8 cellular contexts compared by ENCODE assay signal in genomic region chr18:24397131-24397693, GRCh38. TPM values are rescaled to one million over a fixed set of nuclear protein-coding genes. Genes with fewer than 3 reads are reported as not detected.
DNase-seq lines count a peak whose midpoint lies in the region; ATAC-seq and TF ChIP-seq lines count a peak whose summit lies in the region.

No MANE protein-coding gene starts in this region.

- intact Hi-C loops in activated naive CD4-positive, alpha-beta T cell treated with anti-CD3 and anti-CD28 coated beads for 36 hours (cut with micrococcal nuclease) = loop anchor here (1.0 to 10.0 kb wide), 6 partner anchors 29 to 958 kb away; partner anchors contain the start of genes IMPACT, RMC1 and ZNF521
- intact Hi-C loops in tibial artery (cut with DNase I; ENCODE audit: low total_unique reads) = no loop called here

- H3K36me3 ChIP-seq in NT2/D1 (ENCODE audit: insufficient read depth, insufficient read length, low read length) (no peaks in the 10 kb centered on the region), tibial artery (no peaks in the 10 kb centered on the region)

- no peak for TF ChIP-seq CTCF in foreskin keratinocyte (conservative IDR thresholded peaks at IDR 0.05)
- TF ChIP-seq CTCF in tibial artery (IDR thresholded peaks at IDR 0.05) = no peak
- no peak for TF ChIP-seq CTCF in GM20000 (IDR thresholded peaks at IDR 0.05; ENCODE audit: extremely low read depth, missing control alignments)

- H3K27ac ChIP-seq in foreskin keratinocyte (peak overlapping the region; percentile 41), tibial artery (peak overlapping the region; percentile 86)

- peak overlapping the region; percentile 90 for H3K9ac ChIP-seq in NT2/D1 (ENCODE audit: insufficient read length, low read depth)

- no peak overlapping the region for H3K27ac Mint-ChIP-seq in activated naive CD4-positive, alpha-beta T cell treated with anti-CD3 and anti-CD28 coated beads for 36 hours
- no peak overlapping the region for H3K27ac Mint-ChIP-seq in natural killer cell treated with Interleukin-12 subunit alpha and Interleukin-12 subunit beta and Interleukin-15 and Interleukin-18, amount 100 ng/mL, for 72 hours

- no peaks in the 10 kb centered on the region for H3K4me1 ChIP-seq in NT2/D1 (ENCODE audit: insufficient read depth, insufficient read length)
- peaks cover 8% of the 10 kb centered on the region for H3K4me1 ChIP-seq in foreskin keratinocyte
- H3K4me1 ChIP-seq in tibial artery = peaks cover 0 to 23% (median 6%) of the 10 kb centered on the region in 4 donors

- peaks cover 14% of the 10 kb centered on the region for H3K27me3 Mint-ChIP-seq in activated naive CD4-positive, alpha-beta T cell treated with anti-CD3 and anti-CD28 coated beads for 36 hours (ENCODE audit: low read depth)
- peaks cover 3 to 12% of the 10 kb centered on the region in 2 donors for H3K27me3 Mint-ChIP-seq in natural killer cell treated with Interleukin-12 subunit alpha and Interleukin-12 subunit beta and Interleukin-15 and Interleukin-18, amount 100 ng/mL, for 72 hours

- H3K36me3 Mint-ChIP-seq in activated naive CD4-positive, alpha-beta T cell treated with anti-CD3 and anti-CD28 coated beads for 36 hours (ENCODE audit: low read depth) = no peaks in the 10 kb centered on the region
- H3K36me3 Mint-ChIP-seq in natural killer cell treated with Interleukin-12 subunit alpha and Interleukin-12 subunit beta and Interleukin-15 and Interleukin-18, amount 100 ng/mL, for 72 hours = no peaks in the 10 kb centered on the region

- H3K27me3 ChIP-seq in NT2/D1 (ENCODE audit: insufficient read depth, insufficient read length) (no peaks in the 10 kb centered on the region), foreskin keratinocyte (no peaks in the 10 kb centered on the region), tibial artery (no peaks in the 10 kb centered on the region)

- CTCF ChIA-PET in activated naive CD4-positive, alpha-beta T cell treated with anti-CD3 and anti-CD28 coated beads for 36 hours (lab: Charles Lee) = interaction anchor here (1.1 to 2.2 kb wide), 6 partner anchors 27 to 91 kb away, joined by 3 to 9 read pairs (median 4); no protein-coding TSS in a partner anchor

- peaks cover 18% of the 10 kb centered on the region for H3K4me1 Mint-ChIP-seq in activated naive CD4-positive, alpha-beta T cell treated with anti-CD3 and anti-CD28 coated beads for 36 hours (ENCODE audit: low read depth)
- peaks cover 9 to 10% of the 10 kb centered on the region in 2 donors for H3K4me1 Mint-ChIP-seq in natural killer cell treated with Interleukin-12 subunit alpha and Interleukin-12 subunit beta and Interleukin-15 and Interleukin-18, amount 100 ng/mL, for 72 hours (ENCODE audit: low read depth in 2 of 2)

- DNase-seq in GF-D8 (lab: John Stamatoyannopoulos, UW) (peak; percentile 84), HuH-7 (ENCODE audit: low spot score) (peak; percentile 23), NT2/D1 (ENCODE audit: low read depth, low spot score) (no peak), foreskin keratinocyte (peak; percentile 47 to 65), tibial artery (peak; percentile 85 to 91), GM20000 (ENCODE audit: low spot score) (no peak)
- peak; percentile 37 for DNase-seq in activated naive CD4-positive, alpha-beta T cell treated with anti-CD3 and anti-CD28 coated beads for 36 hours
- no peak for DNase-seq in natural killer cell treated with Interleukin-12 subunit alpha and Interleukin-12 subunit beta and Interleukin-15 and Interleukin-18, amount 100 ng/mL, for 72 hours (ENCODE audit: low spot score)

- H3K9me3 ChIP-seq in NT2/D1 (ENCODE audit: insufficient read depth, low read length) = no peaks in the 10 kb centered on the region
- H3K9me3 ChIP-seq in tibial artery = no peaks in the 10 kb centered on the region

- peak; percentile 30 for ATAC-seq in foreskin keratinocyte
- ATAC-seq in natural killer cell treated with Interleukin-12 subunit alpha and Interleukin-12 subunit beta and Interleukin-15 and Interleukin-18, amount 100 ng/mL, for 72 hours = peak in 1 of 2 donors; percentile 63

- H3K4me3 ChIP-seq in NT2/D1 (ENCODE audit: insufficient read length, low read depth) (peak overlapping the region; percentile 89), tibial artery (peak overlapping the region; percentile 87 to 95)

- H3K4me3 Mint-ChIP-seq in activated naive CD4-positive, alpha-beta T cell treated with anti-CD3 and anti-CD28 coated beads for 36 hours = peak overlapping the region; percentile 76
- peak overlapping the region; percentile 78 for H3K4me3 Mint-ChIP-seq in natural killer cell treated with Interleukin-12 subunit alpha and Interleukin-12 subunit beta and Interleukin-15 and Interleukin-18, amount 100 ng/mL, for 72 hours

- H3K9me3 Mint-ChIP-seq in activated naive CD4-positive, alpha-beta T cell treated with anti-CD3 and anti-CD28 coated beads for 36 hours = no peaks in the 10 kb centered on the region
- no peaks in the 10 kb centered on the region for H3K9me3 Mint-ChIP-seq in natural killer cell treated with Interleukin-12 subunit alpha and Interleukin-12 subunit beta and Interleukin-15 and Interleukin-18, amount 100 ng/mL, for 72 hours

RNA-seq across cellular contexts. Expression of gene OSBPL1A, which starts 0.4 kb away (rescaled TPM):
- 1 to 10 TPM; 2.4 to 2.7 TPM for total RNA-seq in activated naive CD4-positive, alpha-beta T cell treated with anti-CD3 and anti-CD28 coated beads for 36 hours
- 24.7 and 25.5 TPM in 2 replicates for total RNA-seq in foreskin keratinocyte
- polyA plus RNA-seq in foreskin keratinocyte = 9.9 and 11.5 TPM in 2 replicates
- 1 to 10 TPM in 1 of 2 donors, not detected in 1; 2.0 TPM for total RNA-seq in natural killer cell treated with Interleukin-12 subunit alpha and Interleukin-12 subunit beta and Interleukin-15 and Interleukin-18, amount 100 ng/mL, for 72 hours

RNA-seq across cellular contexts. Expression of gene IMPACT, which starts 29.3 kb away (rescaled TPM):
- total RNA-seq in activated naive CD4-positive, alpha-beta T cell treated with anti-CD3 and anti-CD28 coated beads for 36 hours = 10 to 100 TPM; 19.4 to 19.9 TPM
- 23.3 and 25.8 TPM in 2 replicates for total RNA-seq in foreskin keratinocyte
- 12.0 and 13.1 TPM in 2 replicates for polyA plus RNA-seq in foreskin keratinocyte
- 1 to 10 TPM; 6.0 to 6.6 TPM for total RNA-seq in natural killer cell treated with Interleukin-12 subunit alpha and Interleukin-12 subunit beta and Interleukin-15 and Interleukin-18, amount 100 ng/mL, for 72 hours

Comparison
In these comparisons a context has a peak if more than half of its experiments do, and no peak if none do; other contexts are left out.
1. DNase-seq: peak in GF-D8 (single experiment), HuH-7 (single experiment), activated naive CD4-positive, alpha-beta T cell treated with anti-CD3 and anti-CD28 coated beads for 36 hours (single experiment), foreskin keratinocyte (2 of 2) and tibial artery (2 of 2); none in NT2/D1 (single experiment), natural killer cell treated with Interleukin-12 subunit alpha and Interleukin-12 subunit beta and Interleukin-15 and Interleukin-18, amount 100 ng/mL, for 72 hours (single experiment) and GM20000 (single experiment).